Comparison of ENCODE assay signal across 16 cellular contexts in the genomic region with DNA sequence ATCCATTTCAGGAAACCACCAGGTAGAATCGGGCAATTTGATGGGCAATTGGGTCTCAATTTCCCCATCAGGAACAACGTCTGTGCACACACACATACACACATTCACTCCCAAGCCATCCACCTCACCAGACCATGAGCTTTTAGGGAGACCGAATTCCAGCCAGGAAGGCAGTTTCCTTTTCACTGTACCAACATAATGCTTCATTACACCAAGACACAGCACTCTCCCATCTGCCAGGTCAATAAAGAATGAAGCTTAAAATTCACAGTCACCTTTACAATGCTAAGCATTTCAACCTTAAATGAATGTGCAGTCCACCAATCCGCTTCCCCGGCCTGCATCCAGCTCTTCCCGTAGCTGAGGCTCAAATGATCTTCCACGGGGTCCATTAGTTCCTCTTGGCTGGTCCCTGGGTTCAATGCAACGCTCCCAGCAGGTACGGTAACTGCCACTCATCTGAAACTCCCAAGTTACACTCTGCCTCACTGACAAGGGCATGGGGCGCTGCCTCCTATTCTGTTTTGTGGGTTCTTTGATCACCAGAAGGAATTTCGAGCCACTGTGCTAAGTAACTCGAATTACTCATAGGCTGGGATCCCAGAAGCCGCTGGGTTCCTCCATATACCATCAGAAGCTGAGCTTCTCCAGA.
"Had no signal": no experiment of that assay in that cellular context is flagged by ENCODE, and none has a peak within 500 bp of the region (broad histone marks: within the 10 kb centered on the region; RNA-seq: fewer than 3 reads in every experiment).

No MANE protein-coding gene starts in this region.

- H3K4me1 ChIP-seq: body of pancreas, heart left ventricle, prostate gland, testis, upper lobe of right lung had no signal

- H3K9me3 ChIP-seq: body of pancreas, prostate gland, stomach, testis, upper lobe of right lung had no signal

- ATAC-seq: activated CD4-positive, alpha-beta T cell treated with anti-CD3 and anti-CD28 coated beads for 36 hours; activated T-cell treated with anti-CD3 and anti-CD28 coated beads, Interleukin-2, amount 50 U/mL, for 72 hours; body of pancreas; natural killer cell; upper lobe of right lung had no signal

- H3K27ac ChIP-seq: body of pancreas, heart left ventricle, left ventricle myocardium inferior, prostate gland, stomach, testis, upper lobe of right lung had no signal

- H3K27me3 ChIP-seq: body of pancreas, heart left ventricle, stomach, testis, upper lobe of right lung had no signal

- H3K4me3 ChIP-seq: body of pancreas, heart left ventricle, left ventricle myocardium inferior, prostate gland, stomach, testis, upper lobe of right lung had no signal

- DNase-seq: activated CD4-positive, alpha-beta memory T cell treated with anti-CD3 and anti-CD28 coated beads, Interleukin-2, amount 10 ng/mL, durations not matched to agents 7 days and 5 days; activated CD4-positive, alpha-beta T cell treated with anti-CD3 and anti-CD28 coated beads for 36 hours; activated gamma-delta T cell treated with Interleukin-2 at 50 U/mL for 16 hours; activated T-cell treated with anti-CD3 and anti-CD28 coated beads, Interleukin-2, amount 50 U/mL, for 72 hours; amniotic stem cell; body of pancreas; central memory CD4-positive, alpha-beta T cell; effector CD8-positive, alpha-beta T cell; heart left ventricle; left ventricle myocardium inferior; natural killer cell; stimulated activated CD4-positive, alpha-beta T cell treated with anti-CD3 and anti-CD28 coated beads, Interleukin-1b, Interleukin-23, amount 100 ng/mL, for 48 hours; stomach; testis; upper lobe of right lung had no signal

- H3K36me3 ChIP-seq: heart left ventricle, left ventricle myocardium inferior, prostate gland, upper lobe of right lung had no signal
